Comparison of ENCODE assay signal across 8 cellular contexts in the genomic region with DNA sequence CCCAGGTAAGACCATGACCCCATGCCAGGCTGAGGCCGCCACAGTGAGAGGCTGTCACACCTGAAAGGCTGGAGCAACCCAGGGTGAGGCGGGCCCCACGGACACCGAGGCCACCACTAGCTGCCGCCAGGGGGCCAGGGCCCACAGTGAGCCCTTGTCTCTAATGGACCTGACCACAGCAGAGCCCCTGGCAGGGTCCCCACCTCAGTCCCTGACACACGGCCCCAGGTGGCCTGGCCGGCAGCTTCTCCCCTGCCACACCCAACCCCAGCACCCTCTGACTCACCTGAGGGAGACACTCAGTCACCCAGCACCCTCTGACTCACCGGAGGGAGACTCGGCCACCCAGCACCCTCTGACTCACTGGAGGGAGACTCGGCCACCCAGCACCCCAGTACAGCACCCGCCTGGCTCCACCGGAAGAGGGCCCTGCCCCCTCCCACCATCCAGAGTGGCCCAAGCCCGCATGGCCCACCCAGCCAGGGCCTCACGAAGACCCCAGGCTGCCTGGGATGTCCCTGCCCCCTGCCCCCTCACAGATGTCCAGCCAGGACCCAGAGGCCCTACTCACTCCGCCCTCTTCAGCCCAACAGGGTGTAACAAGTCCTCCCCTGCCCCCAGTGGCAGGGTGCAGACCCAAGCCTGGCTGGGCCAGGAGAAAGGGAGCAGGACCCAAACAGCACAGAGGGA. TPM values are rescaled to one million over a fixed set of nuclear protein-coding genes. Genes with fewer than 3 reads are reported as not detected.
DNase-seq lines count a peak whose midpoint lies in the region; ATAC-seq, FAIRE-seq and TF ChIP-seq lines count a peak whose summit lies in the region.

No MANE protein-coding gene starts in this region.

- H3K27ac ChIP-seq in thoracic aorta (no peak overlapping the region), kidney (ENCODE audit: low read depth in 2 of 2, low read length in 2 of 2) (no peak overlapping the region)

- no peaks in the 10 kb centered on the region for H3K9me3 ChIP-seq in thoracic aorta
- H3K9me3 ChIP-seq in kidney (ENCODE audit: control insufficient read depth in 1 of 2, low read length in 2 of 2): no peaks in the 10 kb centered on the region

- DNase-seq in Right ventricle myocardium inferior (ENCODE audit: missing footprints) (peak; percentile 56), Right ventricle myocardium superior (no peak), kidney epithelial cell (ENCODE audit: low read depth) (peak; percentile 75), thoracic aorta (ENCODE audit: low spot score) (no peak), SIG-M5 treated with dmso at 0.1 percent for 504 hours (lab: John Stamatoyannopoulos, UW; ENCODE audit: unreplicated experiment) (no peak), kidney (no peak), NCI-H2107 treated with DMSO at 0.1 percent for 48 hours (lab: John Stamatoyannopoulos, UW; ENCODE audit: unreplicated experiment) (no peak)
- peak; percentile 63 for DNase-seq in activated CD8-positive, alpha-beta memory T cell treated with anti-CD3 and anti-CD28 coated beads, Interleukin-2, amount 50 U/mL, for 4 hours

- H3K4me3 ChIP-seq in kidney epithelial cell (ENCODE audit: low read depth, low read length): no peak overlapping the region
- H3K4me3 ChIP-seq in thoracic aorta: no peak overlapping the region
- H3K4me3 ChIP-seq in kidney (ENCODE audit: low read length in 2 of 2): no peak overlapping the region

- intact Hi-C loops in Right ventricle myocardium inferior (cut with DNase I): no loop called here
- intact Hi-C loops in Right ventricle myocardium superior (cut with DNase I): no loop called here
- intact Hi-C loops in kidney (cut with DNase I): no loop called here

- TF ChIP-seq CTCF in kidney epithelial cell (IDR thresholded peaks at IDR 0.05; ENCODE audit: insufficient read depth, low read length, poor library complexity, severe bottlenecking) (peak; percentile 70), thoracic aorta (IDR thresholded peaks at IDR 0.05) (peak; percentile 28), kidney (IDR thresholded peaks at IDR 0.05; ENCODE audit: borderline replicate concordance, extremely low read depth, insufficient read depth) (no peak)

- ATAC-seq in Right ventricle myocardium inferior (no peak), Right ventricle myocardium superior (ENCODE audit: poor library complexity) (no peak), thoracic aorta (ENCODE audit: insufficient number of reproducible peaks, low FRiP score, low read depth) (no peak)

- H3K9ac ChIP-seq in kidney (ENCODE audit: low read length in 2 of 2): no peak overlapping the region

- H3K4me1 ChIP-seq in thoracic aorta (ENCODE audit: control insufficient read depth in 1 of 2, low read depth in 2 of 2) (peaks cover 21 to 44% of the 10 kb centered on the region in 2 donors), kidney (ENCODE audit: control insufficient read depth in 1 of 2, insufficient read depth in 1 of 2, low read depth in 1 of 2, low read length in 2 of 2) (peaks cover 0 to 24% of the 10 kb centered on the region in 2 donors)

- H3K36me3 ChIP-seq in kidney epithelial cell (ENCODE audit: control insufficient read depth, insufficient read depth, low read length) (peaks cover 2% of the 10 kb centered on the region), thoracic aorta (peaks cover 5% of the 10 kb centered on the region), kidney (ENCODE audit: control insufficient read depth in 1 of 2, insufficient read depth in 2 of 2, low read length in 2 of 2) (peaks cover 11 to 12% of the 10 kb centered on the region in 2 donors)

- FAIRE-seq in kidney (lab: Jason Lieb, UNC): no peak

- no peaks in the 10 kb centered on the region for H3K27me3 ChIP-seq in kidney epithelial cell (ENCODE audit: control insufficient read depth, insufficient read depth, low read length)
- no peaks in the 10 kb centered on the region for H3K27me3 ChIP-seq in thoracic aorta (replicated peaks; ENCODE audit: insufficient read depth)

RNA-seq across cellular contexts. Expression of gene DVL1, which starts 4.4 kb away (rescaled TPM):
- total RNA-seq in Right ventricle myocardium inferior (119 TPM), Right ventricle myocardium superior (126 TPM), kidney epithelial cell (87.3 and 101 TPM in 2 replicates), thoracic aorta (100 to 1,000 TPM in 1 of 2 donors, 10 to 100 TPM in 1; 66.2 to 101 TPM), kidney (55.0 TPM)
- polyA plus RNA-seq in kidney (ENCODE audit: insufficient read depth, low read depth, low replicate concordance): 32.5 TPM

RNA-seq across cellular contexts. Expression of gene MXRA8, which starts 13.5 kb away (rescaled TPM):
- total RNA-seq in Right ventricle myocardium inferior: 21.8 TPM
- 21.7 TPM for total RNA-seq in Right ventricle myocardium superior
- 106 and 165 TPM in 2 replicates for total RNA-seq in kidney epithelial cell
- 100 to 1,000 TPM; 239 to 326 TPM for total RNA-seq in thoracic aorta
- 26.0 TPM for total RNA-seq in kidney
- 64.7 TPM for polyA plus RNA-seq in kidney (ENCODE audit: insufficient read depth, low read depth, low replicate concordance)

RNA-seq across cellular contexts. Expression of gene TAS1R3, which starts 13.7 kb away (rescaled TPM):
- 0.51 TPM for total RNA-seq in Right ventricle myocardium inferior
- 0.40 TPM for total RNA-seq in Right ventricle myocardium superior
- 0.08 and 1.0 TPM in 2 replicates for total RNA-seq in kidney epithelial cell
- total RNA-seq in thoracic aorta: under 1 TPM in 1 of 2 donors, not detected in 1; 0.14 TPM
- 1.3 TPM for total RNA-seq in kidney
- 0.15 TPM for polyA plus RNA-seq in kidney (ENCODE audit: insufficient read depth, low read depth, low replicate concordance)

RNA-seq across cellular contexts. Expression of gene CPTP, which starts 20.2 kb away (rescaled TPM):
- 119 TPM for total RNA-seq in Right ventricle myocardium inferior
- 113 TPM for total RNA-seq in Right ventricle myocardium superior
- 44.3 and 59.5 TPM in 2 replicates for total RNA-seq in kidney epithelial cell
- 10 to 100 TPM; 16.4 to 26.3 TPM for total RNA-seq in thoracic aorta
- total RNA-seq in kidney: 21.9 TPM
- 51.5 TPM for polyA plus RNA-seq in kidney (ENCODE audit: insufficient read depth, low read depth, low replicate concordance)

RNA-seq across cellular contexts. Expression of gene INTS11, which starts 20.4 kb away (rescaled TPM):
- 75.7 TPM for total RNA-seq in Right ventricle myocardium inferior
- total RNA-seq in Right ventricle myocardium superior: 70.9 TPM
- total RNA-seq in kidney epithelial cell: 94.2 and 123 TPM in 2 replicates
- 100 to 1,000 TPM; 192 to 195 TPM for total RNA-seq in thoracic aorta
- total RNA-seq in kidney: 100 TPM
- 73.6 TPM for polyA plus RNA-seq in kidney (ENCODE audit: insufficient read depth, low read depth, low replicate concordance)

Comparison
In these comparisons a context has a peak if more than half of its experiments do, and no peak if none do; other contexts are left out.
1. DNase-seq: peak in Right ventricle myocardium inferior (single experiment), activated CD8-positive, alpha-beta memory T cell treated with anti-CD3 and anti-CD28 coated beads, Interleukin-2, amount 50 U/mL, for 4 hours (single experiment) and kidney epithelial cell (single experiment); none in Right ventricle myocardium superior (single experiment), thoracic aorta (single experiment), SIG-M5 treated with dmso at 0.1 percent for 504 hours (single experiment), kidney (single experiment) and NCI-H2107 treated with DMSO at 0.1 percent for 48 hours (single experiment).